1 cellular context compared by ENCODE assay signal in genomic region chr9:136629879-136630661, GRCh38.
TF ChIP-seq lines count a peak whose summit lies in the region.

No MANE protein-coding gene starts in this region.

TF ChIP-seq in HCT116, 20 proteins besides CTCF, POLR2A, EP300 and RAD21 (continued from another document):
- no peak for TF ChIP-seq MAX (IDR thresholded peaks at IDR 0.05)
- no peak for TF ChIP-seq REST (IDR thresholded peaks at IDR 0.05; ENCODE audit: low read depth)
- TF ChIP-seq EZH2phosphoT487 (IDR thresholded peaks at IDR 0.05; ENCODE audit: borderline replicate concordance) = no peak
- no peak for TF ChIP-seq SRF (IDR thresholded peaks at IDR 0.05; ENCODE audit: low read depth)
- TF ChIP-seq ZFX (IDR thresholded peaks at IDR 0.05) = no peak
- no peak for TF ChIP-seq ATF3 (IDR thresholded peaks at IDR 0.05)
- TF ChIP-seq JUND (IDR thresholded peaks at IDR 0.05) = no peak
- no peak for TF ChIP-seq CBX3 (IDR thresholded peaks at IDR 0.05; ENCODE audit: low read depth)
- no peak for TF ChIP-seq TCF7L2 (IDR thresholded peaks at IDR 0.05; ENCODE audit: borderline replicate concordance, extremely low read depth, insufficient read depth, insufficient read length)
- no peak for TF ChIP-seq FOSL1 (IDR thresholded peaks at IDR 0.05; ENCODE audit: low read depth)
